Comparison of ENCODE assay signal across 25 cellular contexts in genomic region chr17:30838187-30838807, GRCh38. TPM values are rescaled to one million over a fixed set of nuclear protein-coding genes. Genes with fewer than 3 reads are reported as not detected.
A peak's percentile ranks its signal among the peaks of the same experiment; 100 is the strongest.
DNase-seq lines count a peak whose midpoint lies in the region; ATAC-seq, FAIRE-seq and TF ChIP-seq lines count a peak whose summit lies in the region.
"Had no signal": no experiment of that assay in that cellular context is flagged by ENCODE, and none has a peak within 500 bp of the region (broad histone marks: within the 10 kb centered on the region; RNA-seq: fewer than 3 reads in every experiment).

No MANE protein-coding gene starts in this region.

- H3K9me3 Mint-ChIP-seq in activated T-cell treated with anti-CD3 and anti-CD28 coated beads, Interleukin-2, amount 50 U/mL, for 72 hours, result no peaks in the 10 kb centered on the region
- H3K9me3 Mint-ChIP-seq: CD4-positive, alpha-beta T cell; CD8-positive, alpha-beta memory T cell had no signal

- no peak overlapping the region for H3K27ac Mint-ChIP-seq in activated T-cell treated with anti-CD3 and anti-CD28 coated beads, Interleukin-2, amount 50 U/mL, for 72 hours
- H3K27ac Mint-ChIP-seq: CD4-positive, alpha-beta T cell; CD8-positive, alpha-beta memory T cell had no signal

- WGBS in small intestine, 3 donors, result 38 to 66% (median 51%) methylated on average over 5 of the region's 5 CpGs

- no peak for FAIRE-seq in small intestine (lab: Jason Lieb, UNC)
- FAIRE-seq: A204.1, GM12878, GM19239, H54 had no signal

- H3K4me3 Mint-ChIP-seq in activated T-cell treated with anti-CD3 and anti-CD28 coated beads, Interleukin-2, amount 50 U/mL, for 72 hours, result no peak overlapping the region
- H3K4me3 Mint-ChIP-seq: CD14-positive monocyte; CD4-positive, alpha-beta T cell; CD8-positive, alpha-beta memory T cell had no signal

- ATAC-seq in left lobe of liver, result peak; percentile 86
- no peak for ATAC-seq in activated T-cell treated with anti-CD3 and anti-CD28 coated beads, Interleukin-2, amount 50 U/mL, for 72 hours (replicated peaks in 1 of 2)
- ATAC-seq in GM19328 (IDR thresholded peaks at IDR 0.05; ENCODE audit: unreplicated experiment), result no peak
- ATAC-seq: GM12878 had no signal

- H3K27me3 Mint-ChIP-seq in activated T-cell treated with anti-CD3 and anti-CD28 coated beads, Interleukin-2, amount 50 U/mL, for 72 hours (ENCODE audit: low read depth), result no peaks in the 10 kb centered on the region
- H3K27me3 Mint-ChIP-seq: CD4-positive, alpha-beta T cell; CD8-positive, alpha-beta memory T cell had no signal

- H3K4me3 ChIP-seq in small intestine (ENCODE audit: low read depth in 1 of 2, low read length in 2 of 2), result no peak overlapping the region
- H3K4me3 ChIP-seq: BLaER1 treated with 17β-estradiol and CSF1 and Interleukin-3, amounts not matched to agents 10 nM and 100 nM; GM12878 had no signal

- H3K27ac ChIP-seq in VCaP (peak overlapping the region; percentile 13), small intestine (ENCODE audit: low read depth in 1 of 2, low read length in 1 of 2) (no peak overlapping the region)
- H3K27ac ChIP-seq: 22Rv1; BLaER1 treated with 17β-estradiol and CSF1 and Interleukin-3, amounts not matched to agents 10 nM and 100 nM had no signal

- no peaks in the 10 kb centered on the region for H3K36me3 ChIP-seq in small intestine (ENCODE audit: control insufficient read depth in 2 of 2, insufficient read depth in 2 of 2, low read length in 2 of 2)

- H3K4me1 ChIP-seq in small intestine (ENCODE audit: control insufficient read depth in 2 of 2, insufficient read depth in 1 of 2, low read depth in 1 of 2, low read length in 1 of 2), result peaks cover 0 to 2% of the 10 kb centered on the region in 2 donors
- H3K4me1 ChIP-seq: BE2C had no signal

- DNase-seq in NCI-H1694 treated with DMSO at 0.1 percent for 48 hours (lab: John Stamatoyannopoulos, UW) (peak; percentile 2), NCI-H1694 (lab: John Stamatoyannopoulos, UW) (no peak), left lobe of liver (ENCODE audit: low spot score) (no peak), small intestine (peak; percentile 73), AG20443 (ENCODE audit: low spot score) (no peak)
- no peak for DNase-seq in activated T-cell treated with anti-CD3 and anti-CD28 coated beads, Interleukin-2, amount 50 U/mL, for 72 hours
- DNase-seq: AML-193; BE2C; CD4-positive, alpha-beta T cell; CD8-positive, alpha-beta memory T cell; DMS 273 treated with DMSO at 0.1 percent for 48 hours; DMS79; EL; GDM1; GOT3; HCEC 1CT had no signal

- no peak for TF ChIP-seq CTCF in VCaP (conservative IDR thresholded peaks at IDR 0.05)

- H3K27me3 ChIP-seq in small intestine (ENCODE audit: control insufficient read depth in 2 of 2, insufficient read depth in 2 of 2, low read length in 2 of 2), result no peaks in the 10 kb centered on the region
- H3K27me3 ChIP-seq: BE2C; BLaER1 treated with 17β-estradiol and CSF1 and Interleukin-3, amounts not matched to agents 10 nM and 100 nM had no signal

- H3K9me3 ChIP-seq in small intestine (ENCODE audit: control insufficient read depth, low read depth), result no peaks in the 10 kb centered on the region
- H3K9me3 ChIP-seq: BE2C; BLaER1 treated with 17β-estradiol and CSF1 and Interleukin-3, amounts not matched to agents 10 nM and 100 nM had no signal

- peaks cover 9 to 33% of the 10 kb centered on the region in 2 donors for H3K36me3 Mint-ChIP-seq in activated T-cell treated with anti-CD3 and anti-CD28 coated beads, Interleukin-2, amount 50 U/mL, for 72 hours (ENCODE audit: insufficient read depth in 2 of 2)

- H3K4me1 Mint-ChIP-seq in activated T-cell treated with anti-CD3 and anti-CD28 coated beads, Interleukin-2, amount 50 U/mL, for 72 hours (ENCODE audit: low read depth), result peaks cover 10% of the 10 kb centered on the region
- H3K4me1 Mint-ChIP-seq: CD8-positive, alpha-beta memory T cell had no signal

RNA-seq across cellular contexts. Expression of gene ATAD5, which starts 6.5 kb away (rescaled TPM):
- 0.45 TPM for total RNA-seq in left lobe of liver
- polyA plus RNA-seq in small intestine, result 1 to 10 TPM in 1 of 3 donors, under 1 TPM in 2; 0.22 to 1.4 (median 0.27) TPM
- total RNA-seq in activated T-cell treated with anti-CD3 and anti-CD28 coated beads, Interleukin-2, amount 50 U/mL, for 72 hours, result 10 to 100 TPM; 34.4 to 35.7 TPM

RNA-seq across cellular contexts. Expression of gene CRLF3, which starts 13.8 kb away (rescaled TPM):
- 4.2 TPM for total RNA-seq in left lobe of liver
- polyA plus RNA-seq in small intestine, result 1 to 10 TPM; 5.6 to 6.1 (median 5.7) TPM
- 10 to 100 TPM; 51.7 to 60.7 TPM for total RNA-seq in activated T-cell treated with anti-CD3 and anti-CD28 coated beads, Interleukin-2, amount 50 U/mL, for 72 hours

Comparison
In these comparisons a context has a peak if more than half of its experiments do, and no peak if none do; other contexts are left out.
1. DNase-seq: peak in NCI-H1694 treated with DMSO at 0.1 percent for 48 hours (single experiment) and small intestine (single experiment); none in NCI-H1694 (single experiment), left lobe of liver (single experiment), activated T-cell treated with anti-CD3 and anti-CD28 coated beads, Interleukin-2, amount 50 U/mL, for 72 hours (0 of 2) and AG20443 (single experiment).
2. RNA of gene ATAD5, which starts 6.5 kb away (total RNA-seq): 34.4 to 35.7 TPM in activated T-cell treated with anti-CD3 and anti-CD28 coated beads, Interleukin-2, amount 50 U/mL, for 72 hours; 0.45 TPM in left lobe of liver (single experiment); every median in the first group is over 10 times any median in the second.
3. RNA of gene CRLF3, which starts 13.8 kb away (total RNA-seq): 51.7 to 60.7 TPM in activated T-cell treated with anti-CD3 and anti-CD28 coated beads, Interleukin-2, amount 50 U/mL, for 72 hours; 4.2 TPM in left lobe of liver (single experiment); every median in the first group is over 10 times any median in the second.